ENCODE assay signal across 1 cellular context in the genomic region with DNA sequence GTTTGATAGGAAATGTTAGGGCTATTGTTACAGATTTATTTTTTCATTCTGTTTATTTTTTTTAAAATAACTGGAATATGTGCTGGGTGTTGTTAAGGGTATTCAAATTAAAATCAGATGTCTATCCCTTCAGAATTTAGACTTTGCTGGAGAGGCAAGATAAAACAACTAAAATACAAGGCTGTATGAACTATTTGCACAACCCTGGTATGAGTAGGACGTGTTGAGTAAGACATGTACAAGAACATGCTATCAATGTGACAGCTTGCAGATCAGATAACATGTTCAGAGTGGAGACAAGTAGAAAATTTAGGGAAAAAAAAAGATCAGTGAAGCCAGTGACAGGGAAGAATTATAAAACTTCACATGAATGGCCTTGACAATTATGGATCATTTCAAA.
TF ChIP-seq lines count a peak whose summit lies in the region.

No MANE protein-coding gene starts in this region.

TF ChIP-seq in IMR-90, 13 proteins besides CTCF, POLR2A, EP300 and RAD21 (continued from another document):
- TF ChIP-seq, protein P1, sequence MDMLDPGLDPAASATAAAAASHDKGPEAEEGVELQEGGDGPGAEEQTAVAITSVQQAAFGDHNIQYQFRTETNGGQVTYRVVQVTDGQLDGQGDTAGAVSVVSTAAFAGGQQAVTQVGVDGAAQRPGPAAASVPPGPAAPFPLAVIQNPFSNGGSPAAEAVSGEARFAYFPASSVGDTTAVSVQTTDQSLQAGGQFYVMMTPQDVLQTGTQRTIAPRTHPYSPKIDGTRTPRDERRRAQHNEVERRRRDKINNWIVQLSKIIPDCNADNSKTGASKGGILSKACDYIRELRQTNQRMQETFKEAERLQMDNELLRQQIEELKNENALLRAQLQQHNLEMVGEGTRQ (IDR thresholded peaks at IDR 0.05; ENCODE audit: low read depth, low read length), result no peak
- TF ChIP-seq BHLHE40 (IDR thresholded peaks at IDR 0.05; ENCODE audit: low read depth, low read length), result no peak
- no peak for TF ChIP-seq MAZ (IDR thresholded peaks at IDR 0.05; ENCODE audit: borderline replicate concordance, low read depth, low read length)
- TF ChIP-seq RFX5 (IDR thresholded peaks at IDR 0.05; ENCODE audit: low read depth, low read length), result no peak
- TF ChIP-seq CHD1 (IDR thresholded peaks at IDR 0.05; ENCODE audit: low read depth, low read length), result no peak
- no peak for TF ChIP-seq SMC3 (IDR thresholded peaks at IDR 0.05; ENCODE audit: low read depth, low read length)
